1 cellular context compared by ENCODE assay signal in the genomic region with DNA sequence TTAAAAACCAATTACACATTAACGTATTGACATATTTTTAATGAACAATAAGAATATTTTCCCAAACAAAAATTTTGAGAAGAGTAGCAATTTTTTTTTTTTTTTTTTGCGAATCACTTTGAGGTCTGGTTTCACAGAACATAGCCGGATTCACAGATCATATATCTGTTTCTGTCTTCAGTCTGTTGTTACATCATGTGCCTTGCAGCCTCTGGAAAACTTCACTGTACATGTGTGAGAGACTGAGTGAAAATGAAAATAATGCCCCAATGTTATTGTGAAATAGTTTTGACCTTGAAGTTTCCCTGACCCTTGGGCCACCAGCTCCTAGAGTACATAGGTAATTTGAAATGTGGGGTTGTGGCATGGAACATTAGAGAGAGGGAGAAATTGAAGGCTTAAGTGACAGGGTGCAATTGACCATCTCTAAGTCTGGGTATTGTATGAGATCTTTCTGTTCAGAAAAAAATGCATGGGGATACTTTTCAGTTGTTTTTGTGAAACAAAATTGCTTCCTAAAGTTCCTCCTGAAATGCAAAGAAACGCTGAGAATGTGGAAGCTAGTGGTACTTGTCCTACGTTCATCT.
TF ChIP-seq lines count a peak whose summit lies in the region.

No MANE protein-coding gene starts in this region.

TF ChIP-seq in GM12878, 131 proteins besides CTCF, POLR2A, EP300 and RAD21 (continued from another document):
- TF ChIP-seq ZNF384 (IDR thresholded peaks at IDR 0.05; ENCODE audit: borderline replicate concordance, low read depth, low read length) (peak; percentile 63), LARP7 (IDR thresholded peaks at IDR 0.05) (no peak), CREM (IDR thresholded peaks at IDR 0.05; ENCODE audit: low read depth) (no peak), RAD51 (IDR thresholded peaks at IDR 0.05) (peak; percentile 43; the same call in 1 of the 2 replicates), NR2F1 (conservative IDR thresholded peaks at IDR 0.05) (peak; percentile 68; the same call in 1 of the 2 replicates), ESRRA (IDR thresholded peaks at IDR 0.05; ENCODE audit: low read length) (peak; percentile 93; the same call in 1 of the 2 replicates), IKZF2 (IDR thresholded peaks at IDR 0.05) (peak; percentile 28 to 68; a peak in 3 of 4 replicates), ATF7 (IDR thresholded peaks at IDR 0.05; ENCODE audit: low read depth) (peak; percentile 26), BHLHE40 (IDR thresholded peaks at IDR 0.05; ENCODE audit: borderline replicate concordance in 1 of 2, low read depth in 2 of 2, low read length in 1 of 2) (peak; percentile 52 to 65; a peak in 2 of 4 replicates)
- TF ChIP-seq, protein P1, sequence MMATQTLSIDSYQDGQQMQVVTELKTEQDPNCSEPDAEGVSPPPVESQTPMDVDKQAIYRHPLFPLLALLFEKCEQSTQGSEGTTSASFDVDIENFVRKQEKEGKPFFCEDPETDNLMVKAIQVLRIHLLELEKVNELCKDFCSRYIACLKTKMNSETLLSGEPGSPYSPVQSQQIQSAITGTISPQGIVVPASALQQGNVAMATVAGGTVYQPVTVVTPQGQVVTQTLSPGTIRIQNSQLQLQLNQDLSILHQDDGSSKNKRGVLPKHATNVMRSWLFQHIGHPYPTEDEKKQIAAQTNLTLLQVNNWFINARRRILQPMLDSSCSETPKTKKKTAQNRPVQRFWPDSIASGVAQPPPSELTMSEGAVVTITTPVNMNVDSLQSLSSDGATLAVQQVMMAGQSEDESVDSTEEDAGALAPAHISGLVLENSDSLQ (IDR thresholded peaks at IDR 0.05), result peak; percentile 26; the same call in 1 of the 2 replicates
- TF ChIP-seq, protein P2, sequence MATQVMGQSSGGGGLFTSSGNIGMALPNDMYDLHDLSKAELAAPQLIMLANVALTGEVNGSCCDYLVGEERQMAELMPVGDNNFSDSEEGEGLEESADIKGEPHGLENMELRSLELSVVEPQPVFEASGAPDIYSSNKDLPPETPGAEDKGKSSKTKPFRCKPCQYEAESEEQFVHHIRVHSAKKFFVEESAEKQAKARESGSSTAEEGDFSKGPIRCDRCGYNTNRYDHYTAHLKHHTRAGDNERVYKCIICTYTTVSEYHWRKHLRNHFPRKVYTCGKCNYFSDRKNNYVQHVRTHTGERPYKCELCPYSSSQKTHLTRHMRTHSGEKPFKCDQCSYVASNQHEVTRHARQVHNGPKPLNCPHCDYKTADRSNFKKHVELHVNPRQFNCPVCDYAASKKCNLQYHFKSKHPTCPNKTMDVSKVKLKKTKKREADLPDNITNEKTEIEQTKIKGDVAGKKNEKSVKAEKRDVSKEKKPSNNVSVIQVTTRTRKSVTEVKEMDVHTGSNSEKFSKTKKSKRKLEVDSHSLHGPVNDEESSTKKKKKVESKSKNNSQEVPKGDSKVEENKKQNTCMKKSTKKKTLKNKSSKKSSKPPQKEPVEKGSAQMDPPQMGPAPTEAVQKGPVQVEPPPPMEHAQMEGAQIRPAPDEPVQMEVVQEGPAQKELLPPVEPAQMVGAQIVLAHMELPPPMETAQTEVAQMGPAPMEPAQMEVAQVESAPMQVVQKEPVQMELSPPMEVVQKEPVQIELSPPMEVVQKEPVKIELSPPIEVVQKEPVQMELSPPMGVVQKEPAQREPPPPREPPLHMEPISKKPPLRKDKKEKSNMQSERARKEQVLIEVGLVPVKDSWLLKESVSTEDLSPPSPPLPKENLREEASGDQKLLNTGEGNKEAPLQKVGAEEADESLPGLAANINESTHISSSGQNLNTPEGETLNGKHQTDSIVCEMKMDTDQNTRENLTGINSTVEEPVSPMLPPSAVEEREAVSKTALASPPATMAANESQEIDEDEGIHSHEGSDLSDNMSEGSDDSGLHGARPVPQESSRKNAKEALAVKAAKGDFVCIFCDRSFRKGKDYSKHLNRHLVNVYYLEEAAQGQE (IDR thresholded peaks at IDR 0.05; ENCODE audit: low read depth, low read length), result no peak
- TF ChIP-seq, protein P3, sequence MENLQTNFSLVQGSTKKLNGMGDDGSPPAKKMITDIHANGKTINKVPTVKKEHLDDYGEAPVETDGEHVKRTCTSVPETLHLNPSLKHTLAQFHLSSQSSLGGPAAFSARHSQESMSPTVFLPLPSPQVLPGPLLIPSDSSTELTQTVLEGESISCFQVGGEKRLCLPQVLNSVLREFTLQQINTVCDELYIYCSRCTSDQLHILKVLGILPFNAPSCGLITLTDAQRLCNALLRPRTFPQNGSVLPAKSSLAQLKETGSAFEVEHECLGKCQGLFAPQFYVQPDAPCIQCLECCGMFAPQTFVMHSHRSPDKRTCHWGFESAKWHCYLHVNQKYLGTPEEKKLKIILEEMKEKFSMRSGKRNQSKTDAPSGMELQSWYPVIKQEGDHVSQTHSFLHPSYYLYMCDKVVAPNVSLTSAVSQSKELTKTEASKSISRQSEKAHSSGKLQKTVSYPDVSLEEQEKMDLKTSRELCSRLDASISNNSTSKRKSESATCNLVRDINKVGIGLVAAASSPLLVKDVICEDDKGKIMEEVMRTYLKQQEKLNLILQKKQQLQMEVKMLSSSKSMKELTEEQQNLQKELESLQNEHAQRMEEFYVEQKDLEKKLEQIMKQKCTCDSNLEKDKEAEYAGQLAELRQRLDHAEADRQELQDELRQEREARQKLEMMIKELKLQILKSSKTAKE (IDR thresholded peaks at IDR 0.05; ENCODE audit: low read depth, poor library complexity, severe bottlenecking), result peak; percentile 14
TF ChIP-seq in GM12878: peak in this region for 10.
